In genomic region chr15:84981711-84982300, GRCh38 we compare ENCODE assay signal across 1 cellular context.
TF ChIP-seq lines count a peak whose summit lies in the region.

A gene with protein sequence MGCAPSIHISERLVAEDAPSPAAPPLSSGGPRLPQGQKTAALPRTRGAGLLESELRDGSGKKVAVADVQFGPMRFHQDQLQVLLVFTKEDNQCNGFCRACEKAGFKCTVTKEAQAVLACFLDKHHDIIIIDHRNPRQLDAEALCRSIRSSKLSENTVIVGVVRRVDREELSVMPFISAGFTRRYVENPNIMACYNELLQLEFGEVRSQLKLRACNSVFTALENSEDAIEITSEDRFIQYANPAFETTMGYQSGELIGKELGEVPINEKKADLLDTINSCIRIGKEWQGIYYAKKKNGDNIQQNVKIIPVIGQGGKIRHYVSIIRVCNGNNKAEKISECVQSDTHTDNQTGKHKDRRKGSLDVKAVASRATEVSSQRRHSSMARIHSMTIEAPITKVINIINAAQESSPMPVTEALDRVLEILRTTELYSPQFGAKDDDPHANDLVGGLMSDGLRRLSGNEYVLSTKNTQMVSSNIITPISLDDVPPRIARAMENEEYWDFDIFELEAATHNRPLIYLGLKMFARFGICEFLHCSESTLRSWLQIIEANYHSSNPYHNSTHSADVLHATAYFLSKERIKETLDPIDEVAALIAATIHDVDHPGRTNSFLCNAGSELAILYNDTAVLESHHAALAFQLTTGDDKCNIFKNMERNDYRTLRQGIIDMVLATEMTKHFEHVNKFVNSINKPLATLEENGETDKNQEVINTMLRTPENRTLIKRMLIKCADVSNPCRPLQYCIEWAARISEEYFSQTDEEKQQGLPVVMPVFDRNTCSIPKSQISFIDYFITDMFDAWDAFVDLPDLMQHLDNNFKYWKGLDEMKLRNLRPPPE (plus strand): TSS chr15:84981856. CDS start chr15:84982163, 307 bp downstream.

TF ChIP-seq in HepG2, 621 proteins besides CTCF, POLR2A, EP300 and RAD21 (continued from another document and continues in another):
- TF ChIP-seq, protein P1, sequence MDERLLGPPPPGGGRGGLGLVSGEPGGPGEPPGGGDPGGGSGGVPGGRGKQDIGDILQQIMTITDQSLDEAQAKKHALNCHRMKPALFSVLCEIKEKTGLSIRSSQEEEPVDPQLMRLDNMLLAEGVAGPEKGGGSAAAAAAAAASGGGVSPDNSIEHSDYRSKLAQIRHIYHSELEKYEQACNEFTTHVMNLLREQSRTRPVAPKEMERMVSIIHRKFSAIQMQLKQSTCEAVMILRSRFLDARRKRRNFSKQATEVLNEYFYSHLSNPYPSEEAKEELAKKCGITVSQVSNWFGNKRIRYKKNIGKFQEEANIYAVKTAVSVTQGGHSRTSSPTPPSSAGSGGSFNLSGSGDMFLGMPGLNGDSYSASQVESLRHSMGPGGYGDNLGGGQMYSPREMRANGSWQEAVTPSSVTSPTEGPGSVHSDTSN (CRISPR knock-in tag; IDR thresholded peaks at IDR 0.05) = no peak
- no peak for TF ChIP-seq ZHX2 (IDR thresholded peaks at IDR 0.05; ENCODE audit: low read depth)
- no peak; the same call in 1 of the 2 replicates for TF ChIP-seq ZHX2 (CRISPR knock-in tag; IDR thresholded peaks at IDR 0.05; ENCODE audit: borderline replicate concordance)
- TF ChIP-seq ZNF782 (CRISPR knock-in tag; IDR thresholded peaks at IDR 0.05; ENCODE audit: borderline replicate concordance) = no peak
- no peak for TF ChIP-seq ZNF280D (CRISPR knock-in tag; IDR thresholded peaks at IDR 0.05)
- no peak; the same call in 1 of the 2 replicates for TF ChIP-seq SMAD1 (CRISPR knock-in tag; IDR thresholded peaks at IDR 0.05; ENCODE audit: borderline replicate concordance, low read depth)
- TF ChIP-seq JDP2 (CRISPR knock-in tag; IDR thresholded peaks at IDR 0.05; ENCODE audit: borderline replicate concordance) = no peak
- TF ChIP-seq ZSCAN12 (CRISPR knock-in tag; IDR thresholded peaks at IDR 0.05) = no peak
- no peak for TF ChIP-seq NFATC3 (CRISPR knock-in tag; IDR thresholded peaks at IDR 0.05)
- TF ChIP-seq, protein P2, sequence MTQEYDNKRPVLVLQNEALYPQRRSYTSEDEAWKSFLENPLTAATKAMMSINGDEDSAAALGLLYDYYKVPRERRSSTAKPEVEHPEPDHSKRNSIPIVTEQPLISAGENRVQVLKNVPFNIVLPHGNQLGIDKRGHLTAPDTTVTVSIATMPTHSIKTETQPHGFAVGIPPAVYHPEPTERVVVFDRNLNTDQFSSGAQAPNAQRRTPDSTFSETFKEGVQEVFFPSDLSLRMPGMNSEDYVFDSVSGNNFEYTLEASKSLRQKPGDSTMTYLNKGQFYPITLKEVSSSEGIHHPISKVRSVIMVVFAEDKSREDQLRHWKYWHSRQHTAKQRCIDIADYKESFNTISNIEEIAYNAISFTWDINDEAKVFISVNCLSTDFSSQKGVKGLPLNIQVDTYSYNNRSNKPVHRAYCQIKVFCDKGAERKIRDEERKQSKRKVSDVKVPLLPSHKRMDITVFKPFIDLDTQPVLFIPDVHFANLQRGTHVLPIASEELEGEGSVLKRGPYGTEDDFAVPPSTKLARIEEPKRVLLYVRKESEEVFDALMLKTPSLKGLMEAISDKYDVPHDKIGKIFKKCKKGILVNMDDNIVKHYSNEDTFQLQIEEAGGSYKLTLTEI (CRISPR knock-in tag; conservative IDR thresholded peaks at IDR 0.05) = no peak
- TF ChIP-seq REPIN1 (CRISPR knock-in tag; IDR thresholded peaks at IDR 0.05; ENCODE audit: borderline replicate concordance, low read depth) = 0 out of 2 replicates have a peak, but pooled peaks have one; percentile 34
- no peak for TF ChIP-seq RFXANK (CRISPR knock-in tag; IDR thresholded peaks at IDR 0.05)
- no peak for TF ChIP-seq ZBTB20 (CRISPR knock-in tag; IDR thresholded peaks at IDR 0.05; ENCODE audit: borderline replicate concordance, low read depth)
- TF ChIP-seq ZNF703 (CRISPR knock-in tag; IDR thresholded peaks at IDR 0.05; ENCODE audit: borderline replicate concordance) = no peak; the same call in 1 of the 2 replicates
- no peak for TF ChIP-seq ZNF280B (CRISPR knock-in tag; IDR thresholded peaks at IDR 0.05; ENCODE audit: borderline replicate concordance)
- no peak for TF ChIP-seq ZNF678 (CRISPR knock-in tag; IDR thresholded peaks at IDR 0.05)
- no peak for TF ChIP-seq JUND (CRISPR knock-in tag; IDR thresholded peaks at IDR 0.05)
- 0 out of 2 replicates have a peak, but pooled peaks have one; percentile 5 for TF ChIP-seq ZMAT3 (CRISPR knock-in tag; conservative IDR thresholded peaks at IDR 0.05)
- no peak for TF ChIP-seq NR2F1 (CRISPR knock-in tag; IDR thresholded peaks at IDR 0.05)
- TF ChIP-seq TEF (CRISPR knock-in tag; IDR thresholded peaks at IDR 0.05) = no peak
- TF ChIP-seq ZBTB33 (CRISPR knock-in tag; IDR thresholded peaks at IDR 0.05) = no peak
- TF ChIP-seq NFE2L2 (IDR thresholded peaks at IDR 0.05; ENCODE audit: low read length) = no peak
- no peak for TF ChIP-seq SIX1 (CRISPR knock-in tag; IDR thresholded peaks at IDR 0.05; ENCODE audit: borderline replicate concordance)
- no peak; the same call in 1 of the 2 replicates for TF ChIP-seq ZNF772 (CRISPR knock-in tag; IDR thresholded peaks at IDR 0.05)
- TF ChIP-seq ZNF546 (CRISPR knock-in tag; conservative IDR thresholded peaks at IDR 0.05) = no peak; the same call in 1 of the 2 replicates
- no peak for TF ChIP-seq PITX1 (CRISPR knock-in tag; IDR thresholded peaks at IDR 0.05)
- no peak for TF ChIP-seq RNF2 (conservative IDR thresholded peaks at IDR 0.05; ENCODE audit: low read depth)
- TF ChIP-seq ZNF775 (CRISPR knock-in tag; IDR thresholded peaks at IDR 0.05; ENCODE audit: borderline replicate concordance) = no peak
- no peak for TF ChIP-seq HBP1 (CRISPR knock-in tag; IDR thresholded peaks at IDR 0.05; ENCODE audit: low read depth)
- TF ChIP-seq BORCS8-MEF2B (CRISPR knock-in tag; IDR thresholded peaks at IDR 0.05) = 0 out of 2 replicates have a peak, but pooled peaks have one; percentile 41
- no peak for TF ChIP-seq GFI1 (CRISPR knock-in tag; IDR thresholded peaks at IDR 0.05; ENCODE audit: borderline replicate concordance)
- no peak for TF ChIP-seq ATF6 (CRISPR knock-in tag; conservative IDR thresholded peaks at IDR 0.05)
- no peak; the same call in 1 of the 2 replicates for TF ChIP-seq ZNF263 (CRISPR knock-in tag; IDR thresholded peaks at IDR 0.05)
- TF ChIP-seq AHR (CRISPR knock-in tag; IDR thresholded peaks at IDR 0.05) = no peak
- TF ChIP-seq PHF21A (CRISPR knock-in tag; IDR thresholded peaks at IDR 0.05) = no peak
